1 cellular context compared by ENCODE assay signal in the genomic region with DNA sequence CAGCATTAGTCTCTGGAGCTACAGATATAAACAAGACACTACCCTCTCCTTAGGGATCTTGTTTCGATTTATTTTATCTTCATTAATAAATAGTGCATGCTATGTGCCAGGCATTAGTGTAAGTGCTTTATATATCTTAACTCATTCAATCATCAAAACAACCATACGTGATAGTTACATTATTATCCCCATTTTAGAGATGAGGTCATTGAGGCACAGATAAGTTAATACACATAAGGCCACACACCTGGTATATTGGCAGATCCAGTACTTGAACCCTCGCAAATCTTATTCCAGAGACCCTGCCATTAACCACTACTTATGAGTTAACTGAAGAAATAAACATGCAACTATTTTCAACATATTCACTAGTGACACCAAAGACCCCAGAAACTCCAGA.
TF ChIP-seq lines count a peak whose summit lies in the region.

No MANE protein-coding gene starts in this region.

TF ChIP-seq in K562, 482 proteins besides CTCF, POLR2A, EP300 and RAD21:
- no peak for TF ChIP-seq SAFB2 (IDR thresholded peaks at IDR 0.05; ENCODE audit: borderline replicate concordance, low read depth, low read length, severe bottlenecking)
- peak; percentile 91 for TF ChIP-seq RBM25 (IDR thresholded peaks at IDR 0.05; ENCODE audit: low read depth, low read length, severe bottlenecking)
- TF ChIP-seq HMGN3 (IDR thresholded peaks at IDR 0.05; ENCODE audit: borderline replicate concordance, extremely low read depth, insufficient read length, low read depth, low read length): no peak
- TF ChIP-seq, protein P1, sequence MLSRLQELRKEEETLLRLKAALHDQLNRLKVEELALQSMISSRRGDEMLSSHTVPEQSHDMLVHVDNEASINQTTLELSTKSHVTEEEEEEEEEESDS (CRISPR knock-in tag; IDR thresholded peaks at IDR 0.05): no peak
- TF ChIP-seq ZNF239 (CRISPR knock-in tag; IDR thresholded peaks at IDR 0.05): no peak
- TF ChIP-seq ADNP (tag; IDR thresholded peaks at IDR 0.05): peak; percentile 48; the same call in 1 of the 2 replicates
- TF ChIP-seq BCOR (IDR thresholded peaks at IDR 0.05): peak; percentile 68; the same call in 1 of the 2 replicates
- TF ChIP-seq ZNF165 (CRISPR knock-in tag; IDR thresholded peaks at IDR 0.05; ENCODE audit: borderline replicate concordance): no peak
- no peak for TF ChIP-seq FOXA1 (IDR thresholded peaks at IDR 0.05; ENCODE audit: borderline replicate concordance)
- 0 out of 4 replicates have a peak, but pooled peaks of 1 of the 2 experiments have one; percentile 4 for TF ChIP-seq KDM1A (IDR thresholded peaks at IDR 0.05)
- TF ChIP-seq KDM5B (IDR thresholded peaks at IDR 0.05; ENCODE audit: insufficient replicate concordance, low read depth, low read length): no peak
- TF ChIP-seq ZNF668 (CRISPR knock-in tag; IDR thresholded peaks at IDR 0.05): no peak
- no peak for TF ChIP-seq TSC22D4 (tag; IDR thresholded peaks at IDR 0.05)
- no peak for TF ChIP-seq ZNF282 (CRISPR knock-in tag; IDR thresholded peaks at IDR 0.05)
- TF ChIP-seq DDX20 (tag; IDR thresholded peaks at IDR 0.05; ENCODE audit: low read depth): no peak
- TF ChIP-seq ZNF133 (CRISPR knock-in tag; IDR thresholded peaks at IDR 0.05): no peak
- no peak for TF ChIP-seq ZNF384 (IDR thresholded peaks at IDR 0.05; ENCODE audit: low read depth, low read length)
- TF ChIP-seq, protein P2, sequence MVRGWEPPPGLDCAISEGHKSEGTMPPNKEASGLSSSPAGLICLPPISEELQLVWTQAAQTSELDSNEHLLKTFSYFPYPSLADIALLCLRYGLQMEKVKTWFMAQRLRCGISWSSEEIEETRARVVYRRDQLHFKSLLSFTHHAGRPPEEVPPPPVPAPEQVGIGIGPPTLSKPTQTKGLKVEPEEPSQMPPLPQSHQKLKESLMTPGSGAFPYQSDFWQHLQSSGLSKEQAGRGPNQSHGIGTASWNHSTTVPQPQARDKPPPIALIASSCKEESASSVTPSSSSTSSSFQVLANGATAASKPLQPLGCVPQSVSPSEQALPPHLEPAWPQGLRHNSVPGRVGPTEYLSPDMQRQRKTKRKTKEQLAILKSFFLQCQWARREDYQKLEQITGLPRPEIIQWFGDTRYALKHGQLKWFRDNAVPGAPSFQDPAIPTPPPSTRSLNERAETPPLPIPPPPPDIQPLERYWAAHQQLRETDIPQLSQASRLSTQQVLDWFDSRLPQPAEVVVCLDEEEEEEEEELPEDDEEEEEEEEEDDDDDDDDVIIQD (CRISPR knock-in tag; IDR thresholded peaks at IDR 0.05): no peak
